16 cellular contexts compared by ENCODE assay signal in genomic region chr7:19944363-19945120, GRCh38.
"Had no signal": no experiment of that assay in that cellular context is flagged by ENCODE, and none has a peak within 500 bp of the region (broad histone marks: within the 10 kb centered on the region; RNA-seq: fewer than 3 reads in every experiment).

No MANE protein-coding gene starts in this region.

- H3K4me1 Mint-ChIP-seq: stimulated activated memory B cell treated with anti-CD40 and anti-IgM and Interleukin-4, amounts not matched to agents 10 μg/mL and 1 μg/mL and 100 μg/mL, for 72 hours had no signal

- DNase-seq: activated CD4-positive, alpha-beta T cell treated with anti-CD3 and anti-CD28 coated beads for 4 hours; activated CD8-positive, alpha-beta memory T cell treated with anti-CD3 and anti-CD28 coated beads, Interleukin-2, amount 50 U/mL, for 4 hours; activated CD8-positive, alpha-beta T cell treated with anti-CD3 and anti-CD28 coated beads for 36 hours; activated naive CD4-positive, alpha-beta T cell; caudate nucleus; cortex of kidney; effector memory CD4-positive, alpha-beta T cell; gastrocnemius medialis; midbrain; right cardiac atrium; small intestine; SW 1271; T-helper 9 cell had no signal

- H3K4me1 ChIP-seq: gastrocnemius medialis, tibial nerve had no signal

- H3K27me3 ChIP-seq: gastrocnemius medialis, tibial nerve had no signal

- H3K4me3 Mint-ChIP-seq: activated CD8-positive, alpha-beta T cell treated with anti-CD3 and anti-CD28 coated beads for 36 hours; stimulated activated memory B cell treated with anti-CD40 and anti-IgM and Interleukin-4, amounts not matched to agents 10 μg/mL and 1 μg/mL and 100 μg/mL, for 72 hours had no signal

- H3K36me3 Mint-ChIP-seq: stimulated activated memory B cell treated with anti-CD40 and anti-IgM and Interleukin-4, amounts not matched to agents 10 μg/mL and 1 μg/mL and 100 μg/mL, for 72 hours had no signal

- H3K9me3 ChIP-seq: gastrocnemius medialis, tibial nerve had no signal

- H3K27me3 Mint-ChIP-seq: activated CD8-positive, alpha-beta T cell treated with anti-CD3 and anti-CD28 coated beads for 36 hours; stimulated activated memory B cell treated with anti-CD40 and anti-IgM and Interleukin-4, amounts not matched to agents 10 μg/mL and 1 μg/mL and 100 μg/mL, for 72 hours had no signal

- ATAC-seq: activated CD8-positive, alpha-beta T cell treated with anti-CD3 and anti-CD28 coated beads for 36 hours; gastrocnemius medialis; right cardiac atrium; stimulated activated memory B cell treated with anti-CD40 and anti-IgM and Interleukin-4, amounts not matched to agents 10 μg/mL and 1 μg/mL and 100 μg/mL, for 72 hours had no signal

- H3K27ac Mint-ChIP-seq: activated CD8-positive, alpha-beta T cell treated with anti-CD3 and anti-CD28 coated beads for 36 hours; stimulated activated memory B cell treated with anti-CD40 and anti-IgM and Interleukin-4, amounts not matched to agents 10 μg/mL and 1 μg/mL and 100 μg/mL, for 72 hours had no signal

- H3K27ac ChIP-seq: gastrocnemius medialis, tibial nerve, VCaP had no signal

- H3K4me3 ChIP-seq: gastrocnemius medialis, tibial nerve had no signal

- H3K36me3 ChIP-seq: gastrocnemius medialis, tibial nerve had no signal
